ENCODE assay signal across 8 cellular contexts in genomic region chr6:99289701-99290100, GRCh38.
"Had no signal": no experiment of that assay in that cellular context is flagged by ENCODE, and none has a peak within 500 bp of the region (broad histone marks: within the 10 kb centered on the region; RNA-seq: fewer than 3 reads in every experiment).

No MANE protein-coding gene starts in this region.

- H3K4me3 ChIP-seq: GM23248, GM23338, HAP-1 had no signal

- DNase-seq: GM23248, GOT3, H7, H9, HCEC 1CT, HFFc6 had no signal

- H3K36me3 ChIP-seq: HAP-1 had no signal

- H3K4me1 ChIP-seq: HAP-1 had no signal

- H3K27ac ChIP-seq: GM23248 had no signal

- H3K9me3 ChIP-seq: HAP-1 had no signal
